19 cellular contexts compared by ENCODE assay signal in the genomic region with DNA sequence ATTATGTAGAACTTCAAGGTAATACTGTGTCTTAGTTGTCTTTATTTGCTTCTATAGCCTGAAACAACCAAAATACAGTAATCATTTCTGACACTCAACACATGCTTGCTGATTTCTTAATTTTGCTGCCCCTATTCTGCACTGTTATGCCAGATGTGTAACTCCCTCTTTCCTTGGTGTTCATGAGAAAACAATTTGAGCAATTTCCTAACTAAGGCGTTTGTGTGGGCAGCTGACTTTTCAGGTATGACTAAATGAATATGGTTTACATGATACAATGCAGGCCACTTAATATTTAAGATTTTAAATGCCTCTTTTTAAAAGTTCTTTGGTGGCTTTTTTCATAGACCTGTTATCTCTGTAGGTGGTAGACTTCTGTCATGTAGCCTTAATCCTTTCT. TPM values are rescaled to one million over a fixed set of nuclear protein-coding genes. Genes with fewer than 3 reads are reported as not detected.
"Had no signal": no experiment of that assay in that cellular context is flagged by ENCODE, and none has a peak within 500 bp of the region (broad histone marks: within the 10 kb centered on the region; RNA-seq: fewer than 3 reads in every experiment).

No MANE protein-coding gene starts in this region.

- H2AFZ ChIP-seq: parathyroid adenoma had no signal

- H3K27ac ChIP-seq: ascending aorta, lower lobe of right lung, parathyroid adenoma, VCaP had no signal

- H3K9me3 Mint-ChIP-seq: activated CD4-positive, alpha-beta memory T cell treated with anti-CD3 and anti-CD28 coated beads, Interleukin-2, amount 10 ng/mL, durations not matched to agents 7 days and 5 days; activated CD4-positive, alpha-beta T cell treated with anti-CD3 and anti-CD28 coated beads, Interleukin-2, amount 10 ng/mL, durations not matched to agents 24 days and 14 days; activated naive CD4-positive, alpha-beta T cell treated with anti-CD3 and anti-CD28 coated beads, Interleukin-2, amount 50 U/mL, for 24 hours; T-helper 2 cell treated with Interferon-gamma antibody and Interleukin-4, amounts not matched to agents 5 μg/mL and 100 μg/mL, for 36 hours had no signal

- H3K4me1 ChIP-seq: ascending aorta, lower lobe of right lung, parathyroid adenoma had no signal

- DNase-seq: activated CD4-positive, alpha-beta memory T cell treated with anti-CD3 and anti-CD28 coated beads, Interleukin-2, amount 10 ng/mL, durations not matched to agents 7 days and 5 days; activated CD4-positive, alpha-beta T cell treated with anti-CD3 and anti-CD28 coated beads, Interleukin-2, amount 10 ng/mL, durations not matched to agents 24 days and 14 days; activated gamma-delta T cell; activated T-cell treated with anti-CD3 and anti-CD28 coated beads for 4 hours; cerebellar nuclear complex; foreskin melanocyte; immature natural killer cell; lower lobe of right lung; naive B cell; nucleus accumbens; right cardiac atrium; stimulated activated CD4-positive, alpha-beta T cell treated with anti-CD3 and anti-CD28 coated beads, Interleukin-12 subunit alpha, Interleukin-12 subunit beta, amount 100 ng/mL, for 4 hours; stimulated activated CD4-positive, alpha-beta T cell treated with anti-CD3 and anti-CD28 coated beads, Interleukin-4, amount 100 ng/mL, for 4 hours; stimulated activated naive CD8-positive, alpha-beta T cell treated with anti-CD3 and anti-CD28 coated beads, Interleukin-15, Interleukin-2, amounts not matched to agents 100 U/mL and 50 U/mL, for 24 hours had no signal

- H3K4me1 Mint-ChIP-seq: activated CD4-positive, alpha-beta memory T cell treated with anti-CD3 and anti-CD28 coated beads, Interleukin-2, amount 10 ng/mL, durations not matched to agents 7 days and 5 days; activated CD4-positive, alpha-beta T cell treated with anti-CD3 and anti-CD28 coated beads, Interleukin-2, amount 10 ng/mL, durations not matched to agents 24 days and 14 days; activated naive CD4-positive, alpha-beta T cell treated with anti-CD3 and anti-CD28 coated beads, Interleukin-2, amount 50 U/mL, for 24 hours; immature natural killer cell; naive B cell had no signal

- H3K36me3 Mint-ChIP-seq: activated naive CD4-positive, alpha-beta T cell treated with anti-CD3 and anti-CD28 coated beads, Interleukin-2, amount 50 U/mL, for 24 hours had no signal

- H3K9ac ChIP-seq: parathyroid adenoma had no signal

- H3K27ac Mint-ChIP-seq: activated CD4-positive, alpha-beta memory T cell treated with anti-CD3 and anti-CD28 coated beads, Interleukin-2, amount 10 ng/mL, durations not matched to agents 7 days and 5 days; activated CD4-positive, alpha-beta T cell treated with anti-CD3 and anti-CD28 coated beads, Interleukin-2, amount 10 ng/mL, durations not matched to agents 24 days and 14 days; activated naive CD4-positive, alpha-beta T cell treated with anti-CD3 and anti-CD28 coated beads, Interleukin-2, amount 50 U/mL, for 24 hours; immature natural killer cell; naive B cell; T-helper 2 cell treated with Interferon-gamma antibody and Interleukin-4, amounts not matched to agents 5 μg/mL and 100 μg/mL, for 36 hours had no signal

- H3K79me2 ChIP-seq: parathyroid adenoma had no signal

- H3K27me3 ChIP-seq: ascending aorta had no signal

- H3K36me3 ChIP-seq: ascending aorta, lower lobe of right lung had no signal

- H3K9me3 ChIP-seq: ascending aorta, lower lobe of right lung had no signal

- H3K27me3 Mint-ChIP-seq: activated CD4-positive, alpha-beta memory T cell treated with anti-CD3 and anti-CD28 coated beads, Interleukin-2, amount 10 ng/mL, durations not matched to agents 7 days and 5 days had no signal

- H3K4me3 Mint-ChIP-seq: activated CD4-positive, alpha-beta memory T cell treated with anti-CD3 and anti-CD28 coated beads, Interleukin-2, amount 10 ng/mL, durations not matched to agents 7 days and 5 days; activated CD4-positive, alpha-beta T cell treated with anti-CD3 and anti-CD28 coated beads, Interleukin-2, amount 10 ng/mL, durations not matched to agents 24 days and 14 days; activated naive CD4-positive, alpha-beta T cell treated with anti-CD3 and anti-CD28 coated beads, Interleukin-2, amount 50 U/mL, for 24 hours; immature natural killer cell; naive B cell; T-helper 2 cell treated with Interferon-gamma antibody and Interleukin-4, amounts not matched to agents 5 μg/mL and 100 μg/mL, for 36 hours had no signal

- H3K4me3 ChIP-seq: ascending aorta, lower lobe of right lung had no signal

RNA-seq across cellular contexts. Expression of gene CENPE, which starts 46.1 kb away (rescaled TPM):
- total RNA-seq: ascending aorta had no signal
